Comparison of ENCODE assay signal across 8 cellular contexts in genomic region chr1:211329764-211330201, GRCh38. TPM values are rescaled to one million over a fixed set of nuclear protein-coding genes. Genes with fewer than 3 reads are reported as not detected.
DNase-seq lines count a peak whose midpoint lies in the region; ATAC-seq, FAIRE-seq and TF ChIP-seq lines count a peak whose summit lies in the region.

No MANE protein-coding gene starts in this region.

- H3K9me3 ChIP-seq in CD8-positive, alpha-beta T cell (ENCODE audit: low read length): no peaks in the 10 kb centered on the region
- no peaks in the 10 kb centered on the region for H3K9me3 ChIP-seq in lower lobe of right lung

- peaks cover 60% of the 10 kb centered on the region for H3K4me1 ChIP-seq in CD8-positive, alpha-beta T cell (ENCODE audit: insufficient read depth, low read length)
- no peaks in the 10 kb centered on the region for H3K4me1 ChIP-seq in foreskin keratinocyte
- peaks cover 18% of the 10 kb centered on the region for H3K4me1 ChIP-seq in lower lobe of right lung

- POLR2A ChIA-PET in CD8-positive, alpha-beta T cell (lab: Charles Lee): interaction anchor here (1.2 kb wide), 1 partner anchor 17 kb away, joined by 5 read pairs; no protein-coding TSS in a partner anchor

- TF ChIP-seq CTCF in CD8-positive, alpha-beta T cell (IDR thresholded peaks at IDR 0.05): no peak
- TF ChIP-seq CTCF in foreskin keratinocyte (conservative IDR thresholded peaks at IDR 0.05) (no peak), lower lobe of right lung (IDR thresholded peaks at IDR 0.05) (no peak)

- no peaks in the 10 kb centered on the region for H3K27me3 Mint-ChIP-seq in CD8-positive, alpha-beta T cell (ENCODE audit: low read depth)
- no peaks in the 10 kb centered on the region for H3K27me3 Mint-ChIP-seq in activated naive CD8-positive, alpha-beta T cell treated with anti-CD3 and anti-CD28 coated beads, Interleukin-2, amount 50 U/mL, for 24 hours

- CTCF ChIA-PET in CD8-positive, alpha-beta T cell (lab: Charles Lee): interaction anchor here (0.9 to 4.4 kb wide), 6 partner anchors 10 to 148 kb away, joined by 3 to 22 read pairs (median 7); no protein-coding TSS in a partner anchor

- H3K4me1 Mint-ChIP-seq in CD8-positive, alpha-beta T cell (ENCODE audit: low read depth): peaks cover 74% of the 10 kb centered on the region
- peaks cover 85% of the 10 kb centered on the region for H3K4me1 Mint-ChIP-seq in activated naive CD8-positive, alpha-beta T cell treated with anti-CD3 and anti-CD28 coated beads, Interleukin-2, amount 50 U/mL, for 24 hours

- ATAC-seq in CD8-positive, alpha-beta T cell: peak; percentile 25
- ATAC-seq in HG03139 (IDR thresholded peaks at IDR 0.05; ENCODE audit: unreplicated experiment) (peak; percentile 51), foreskin keratinocyte (no peak), lower lobe of right lung (no peak)
- no peak for ATAC-seq in activated naive CD8-positive, alpha-beta T cell treated with anti-CD3 and anti-CD28 coated beads, Interleukin-2, amount 50 U/mL, for 24 hours

- peak overlapping the region; percentile 94 for H3K4me3 Mint-ChIP-seq in CD8-positive, alpha-beta T cell
- peak overlapping the region; percentile 88 for H3K4me3 Mint-ChIP-seq in activated naive CD8-positive, alpha-beta T cell treated with anti-CD3 and anti-CD28 coated beads, Interleukin-2, amount 50 U/mL, for 24 hours

- H3K4me3 ChIP-seq in CD8-positive, alpha-beta T cell (ENCODE audit: low read depth, low read length): peak overlapping the region; percentile 33
- H3K4me3 ChIP-seq in lower lobe of right lung: no peak overlapping the region

- no peaks in the 10 kb centered on the region for H3K9me3 Mint-ChIP-seq in CD8-positive, alpha-beta T cell
- no peaks in the 10 kb centered on the region for H3K9me3 Mint-ChIP-seq in activated naive CD8-positive, alpha-beta T cell treated with anti-CD3 and anti-CD28 coated beads, Interleukin-2, amount 50 U/mL, for 24 hours

- intact Hi-C loops in CD8-positive, alpha-beta T cell (cut with DNase I, micrococcal nuclease): loop anchor here in 1 of 2 experiments (5.0 kb wide), 3 partner anchors 72 to 253 kb away; partner anchors contain the start of gene RCOR3
- intact Hi-C loops in lower lobe of right lung (cut with DNase I): no loop called here

- peak in 1 of 7 experiments; percentile 56 for DNase-seq in CD8-positive, alpha-beta T cell
- DNase-seq in GM19239 (ENCODE audit: insufficient read length, low spot score): no peak
- DNase-seq in activated naive CD8-positive, alpha-beta T cell treated with anti-CD3 and anti-CD28 coated beads, Interleukin-2, amount 50 U/mL, for 24 hours: no peak
- no peak for DNase-seq in stimulated activated CD4-positive, alpha-beta T cell treated with anti-CD3 and anti-CD28 coated beads, Interleukin-4, amount 100 ng/mL, for 4 hours
- no peak for DNase-seq in foreskin keratinocyte
- DNase-seq in lower lobe of right lung: no peak
- DNase-seq in HuH-7.5 (ENCODE audit: low spot score): no peak

- peak overlapping the region; percentile 97 for H3K27ac Mint-ChIP-seq in CD8-positive, alpha-beta T cell
- H3K27ac Mint-ChIP-seq in activated naive CD8-positive, alpha-beta T cell treated with anti-CD3 and anti-CD28 coated beads, Interleukin-2, amount 50 U/mL, for 24 hours: peak overlapping the region; percentile 92

- H3K27me3 ChIP-seq in CD8-positive, alpha-beta T cell (ENCODE audit: insufficient read depth, low read length): no peaks in the 10 kb centered on the region
- H3K27me3 ChIP-seq in foreskin keratinocyte: no peaks in the 10 kb centered on the region
- no peaks in the 10 kb centered on the region for H3K27me3 ChIP-seq in lower lobe of right lung (ENCODE audit: low read depth)

- peak; percentile 87 for FAIRE-seq in GM19239 (lab: Jason Lieb, UNC)

- H3K36me3 Mint-ChIP-seq in CD8-positive, alpha-beta T cell: peaks cover 25% of the 10 kb centered on the region
- H3K36me3 Mint-ChIP-seq in activated naive CD8-positive, alpha-beta T cell treated with anti-CD3 and anti-CD28 coated beads, Interleukin-2, amount 50 U/mL, for 24 hours (ENCODE audit: low read depth): peaks cover 19% of the 10 kb centered on the region

- H3K27ac ChIP-seq in CD8-positive, alpha-beta T cell (ENCODE audit: low read depth, low read length): peak overlapping the region; percentile 22
- no peak overlapping the region for H3K27ac ChIP-seq in foreskin keratinocyte
- H3K27ac ChIP-seq in lower lobe of right lung: no peak overlapping the region

- no peaks in the 10 kb centered on the region for H3K36me3 ChIP-seq in CD8-positive, alpha-beta T cell (ENCODE audit: insufficient read depth, low read length)
- H3K36me3 ChIP-seq in lower lobe of right lung: no peaks in the 10 kb centered on the region

RNA-seq across cellular contexts. Expression of gene TRAF5, which starts 3.1 kb away (rescaled TPM):
- 10 to 100 TPM; 20.5 to 24.0 TPM for total RNA-seq in CD8-positive, alpha-beta T cell
- total RNA-seq in foreskin keratinocyte (3.4 TPM in 2 replicates), lower lobe of right lung (8.8 TPM)
- polyA plus RNA-seq in foreskin keratinocyte: 1.3 and 1.4 TPM in 2 replicates

Comparison
In these comparisons a context has a peak if more than half of its experiments do, and no peak if none do; other contexts are left out.
1. ATAC-seq: peak in CD8-positive, alpha-beta T cell (single experiment) and HG03139 (single experiment); none in activated naive CD8-positive, alpha-beta T cell treated with anti-CD3 and anti-CD28 coated beads, Interleukin-2, amount 50 U/mL, for 24 hours (single experiment), foreskin keratinocyte (single experiment) and lower lobe of right lung (0 of 2).